Comparison of ENCODE assay signal across 25 cellular contexts in the genomic region with DNA sequence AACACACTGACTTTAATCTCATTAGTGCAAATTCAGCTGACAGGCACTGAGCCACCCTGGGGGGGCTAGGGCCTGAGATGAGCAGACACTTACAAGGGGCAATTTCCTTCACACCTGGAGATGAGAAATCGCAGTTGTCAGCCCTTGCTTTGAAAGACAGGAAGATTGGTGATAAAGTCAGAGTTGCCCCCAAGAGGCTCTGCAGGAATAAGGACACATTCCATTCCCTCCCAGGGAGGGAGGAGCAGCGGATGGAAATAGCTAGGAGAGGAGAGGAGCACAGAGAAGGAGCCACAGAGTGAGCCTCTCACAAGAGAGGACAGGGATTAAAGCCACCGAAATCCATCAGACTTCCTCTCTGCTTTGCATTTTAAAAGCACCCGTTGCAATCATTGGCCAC.
"Had no signal": no experiment of that assay in that cellular context is flagged by ENCODE, and none has a peak within 500 bp of the region (broad histone marks: within the 10 kb centered on the region; RNA-seq: fewer than 3 reads in every experiment).

No MANE protein-coding gene starts in this region.

- H3K27me3 Mint-ChIP-seq: activated CD4-positive, alpha-beta memory T cell treated with anti-CD3 and anti-CD28 coated beads, Interleukin-2, amount 10 ng/mL, durations not matched to agents 7 days and 5 days; activated T-helper 17 cell treated with anti-CD3 and anti-CD28 coated beads, Interleukin-2, amount 50 U/mL, for 72 hours; effector memory CD8-positive, alpha-beta T cell; stimulated activated memory B cell treated with anti-CD40 and anti-IgM and Interleukin-4, amounts not matched to agents 10 μg/mL and 1 μg/mL and 100 μg/mL, for 72 hours had no signal

- H3K9me3 ChIP-seq: lower lobe of right lung, spleen, testis, upper lobe of right lung had no signal

- H3K4me3 ChIP-seq: lower lobe of right lung, spleen, testis, upper lobe of right lung had no signal

- ATAC-seq: activated CD8-positive, alpha-beta memory T cell treated with anti-CD3 and anti-CD28 coated beads, Interleukin-2, amount 10 ng/mL, durations not matched to agents 7 days and 5 days; activated T-helper 17 cell treated with anti-CD3 and anti-CD28 coated beads, Interleukin-2, amount 50 U/mL, for 72 hours; effector memory CD8-positive, alpha-beta T cell; foreskin keratinocyte; left colon; lower lobe of right lung; natural killer cell; stimulated activated memory B cell treated with anti-CD40 and anti-IgM and Interleukin-4, amounts not matched to agents 10 μg/mL and 1 μg/mL and 100 μg/mL, for 72 hours; upper lobe of right lung had no signal

- H3K4me3 Mint-ChIP-seq: activated CD4-positive, alpha-beta memory T cell treated with anti-CD3 and anti-CD28 coated beads, Interleukin-2, amount 10 ng/mL, durations not matched to agents 7 days and 5 days; activated CD8-positive, alpha-beta memory T cell treated with anti-CD3 and anti-CD28 coated beads, Interleukin-2, amount 10 ng/mL, durations not matched to agents 7 days and 5 days; activated naive CD8-positive, alpha-beta T cell treated with anti-CD3 and anti-CD28 coated beads for 36 hours; activated T-helper 17 cell treated with anti-CD3 and anti-CD28 coated beads, Interleukin-2, amount 50 U/mL, for 72 hours; effector memory CD8-positive, alpha-beta T cell; natural killer cell; stimulated activated memory B cell treated with anti-CD40 and anti-IgM and Interleukin-4, amounts not matched to agents 10 μg/mL and 1 μg/mL and 100 μg/mL, for 72 hours had no signal

- DNase-seq: activated CD4-positive, alpha-beta memory T cell treated with anti-CD3 and anti-CD28 coated beads, Interleukin-2, amount 10 ng/mL, durations not matched to agents 7 days and 5 days; activated CD4-positive, alpha-beta T cell treated with anti-CD3 and anti-CD28 coated beads for 48 hours; activated CD4-positive, CD25-positive, alpha-beta regulatory T cell; activated CD8-positive, alpha-beta memory T cell treated with anti-CD3 and anti-CD28 coated beads, Interleukin-2, amount 10 ng/mL, durations not matched to agents 7 days and 5 days; activated naive CD4-positive, alpha-beta T cell; activated naive CD8-positive, alpha-beta T cell treated with anti-CD3 and anti-CD28 coated beads for 36 hours; amniotic stem cell; dermis blood vessel endothelial cell; effector memory CD8-positive, alpha-beta T cell; foreskin keratinocyte; hypothalamus; left colon; lower lobe of right lung; natural killer cell; nucleus accumbens; posterior cingulate gyrus; spleen; stimulated activated CD4-positive, alpha-beta T cell treated with anti-CD3 and anti-CD28 coated beads, Interleukin-4, amount 100 ng/mL, for 4 hours; T-helper 1 cell; T-helper 9 cell; testis; upper lobe of right lung had no signal

- H3K4me1 ChIP-seq: lower lobe of right lung, spleen, testis, upper lobe of right lung had no signal

- H3K36me3 Mint-ChIP-seq: activated CD8-positive, alpha-beta memory T cell treated with anti-CD3 and anti-CD28 coated beads, Interleukin-2, amount 10 ng/mL, durations not matched to agents 7 days and 5 days; activated naive CD8-positive, alpha-beta T cell treated with anti-CD3 and anti-CD28 coated beads for 36 hours; natural killer cell; stimulated activated memory B cell treated with anti-CD40 and anti-IgM and Interleukin-4, amounts not matched to agents 10 μg/mL and 1 μg/mL and 100 μg/mL, for 72 hours had no signal

- H3K36me3 ChIP-seq: lower lobe of right lung, spleen, upper lobe of right lung had no signal

- H3K9me3 Mint-ChIP-seq: activated CD4-positive, alpha-beta memory T cell treated with anti-CD3 and anti-CD28 coated beads, Interleukin-2, amount 10 ng/mL, durations not matched to agents 7 days and 5 days; activated naive CD8-positive, alpha-beta T cell treated with anti-CD3 and anti-CD28 coated beads for 36 hours; activated T-helper 17 cell treated with anti-CD3 and anti-CD28 coated beads, Interleukin-2, amount 50 U/mL, for 72 hours; effector memory CD8-positive, alpha-beta T cell; natural killer cell; stimulated activated memory B cell treated with anti-CD40 and anti-IgM and Interleukin-4, amounts not matched to agents 10 μg/mL and 1 μg/mL and 100 μg/mL, for 72 hours had no signal

- H3K4me1 Mint-ChIP-seq: activated CD4-positive, alpha-beta memory T cell treated with anti-CD3 and anti-CD28 coated beads, Interleukin-2, amount 10 ng/mL, durations not matched to agents 7 days and 5 days; activated CD8-positive, alpha-beta memory T cell treated with anti-CD3 and anti-CD28 coated beads, Interleukin-2, amount 10 ng/mL, durations not matched to agents 7 days and 5 days; activated naive CD8-positive, alpha-beta T cell treated with anti-CD3 and anti-CD28 coated beads for 36 hours; activated T-helper 17 cell treated with anti-CD3 and anti-CD28 coated beads, Interleukin-2, amount 50 U/mL, for 72 hours; natural killer cell; stimulated activated memory B cell treated with anti-CD40 and anti-IgM and Interleukin-4, amounts not matched to agents 10 μg/mL and 1 μg/mL and 100 μg/mL, for 72 hours had no signal

- H3K27ac ChIP-seq: epithelial cell of prostate, foreskin keratinocyte, lower lobe of right lung, spleen, testis, upper lobe of right lung had no signal

- H3K27ac Mint-ChIP-seq: activated CD4-positive, alpha-beta memory T cell treated with anti-CD3 and anti-CD28 coated beads, Interleukin-2, amount 10 ng/mL, durations not matched to agents 7 days and 5 days; activated CD8-positive, alpha-beta memory T cell treated with anti-CD3 and anti-CD28 coated beads, Interleukin-2, amount 10 ng/mL, durations not matched to agents 7 days and 5 days; activated naive CD8-positive, alpha-beta T cell treated with anti-CD3 and anti-CD28 coated beads for 36 hours; activated T-helper 17 cell treated with anti-CD3 and anti-CD28 coated beads, Interleukin-2, amount 50 U/mL, for 72 hours; effector memory CD8-positive, alpha-beta T cell; natural killer cell; stimulated activated memory B cell treated with anti-CD40 and anti-IgM and Interleukin-4, amounts not matched to agents 10 μg/mL and 1 μg/mL and 100 μg/mL, for 72 hours had no signal

- H3K27me3 ChIP-seq: foreskin keratinocyte, testis, upper lobe of right lung had no signal
